Comparison of ENCODE assay signal across 30 cellular contexts in genomic region chr2:14815201-14815600, GRCh38.
"Had no signal": no experiment of that assay in that cellular context is flagged by ENCODE, and none has a peak within 500 bp of the region (broad histone marks: within the 10 kb centered on the region; RNA-seq: fewer than 3 reads in every experiment).

No MANE protein-coding gene starts in this region.

- H3K36me3 ChIP-seq: breast epithelium, esophagus muscularis mucosa, heart left ventricle, neutrophil, ovary, thoracic aorta, uterus had no signal

- H3K4me1 ChIP-seq: breast epithelium, esophagus muscularis mucosa, foreskin keratinocyte, uterus had no signal

- H3K27me3 Mint-ChIP-seq: central memory CD8-positive, alpha-beta T cell; dendritic cell treated with granulocyte-macrophage colony-stimulating factor and Interleukin-4, amounts not matched to agents 40 ng/mL and 50 ng/mL, for 4 days; naive B cell; type B pancreatic cell had no signal

- H3K27ac Mint-ChIP-seq: activated naive CD4-positive, alpha-beta T cell treated with anti-CD3 and anti-CD28 coated beads for 36 hours; activated T-cell treated with anti-CD3 and anti-CD28 coated beads, Interleukin-2, amount 50 U/mL, for 72 hours; dendritic cell treated with granulocyte-macrophage colony-stimulating factor and Interleukin-4, amounts not matched to agents 40 ng/mL and 50 ng/mL, for 4 days; naive B cell; nephron progenitor cell; T-helper 2 cell treated with Interferon-gamma antibody and Interleukin-4, amounts not matched to agents 5 μg/mL and 100 μg/mL, for 36 hours; type B pancreatic cell had no signal

- H3K9me3 ChIP-seq: breast epithelium, esophagus muscularis mucosa, heart left ventricle, neutrophil, ovary, thoracic aorta, uterus had no signal

- DNase-seq: activated CD4-positive, alpha-beta T cell treated with anti-CD3 and anti-CD28 coated beads for 4 hours; activated CD4-positive, alpha-beta T cell treated with anti-CD3 and anti-CD28 coated beads, Interleukin-2, amount 50 U/mL, for 4 hours; activated effector memory CD4-positive, alpha-beta T cell treated with anti-CD3 and anti-CD28 coated beads, Interleukin-2, amount 50 U/mL, for 16 hours; activated naive CD4-positive, alpha-beta T cell treated with anti-CD3 and anti-CD28 coated beads for 36 hours; activated T-cell treated with anti-CD3 and anti-CD28 coated beads for 4 hours; activated T-cell treated with anti-CD3 and anti-CD28 coated beads, Interleukin-2, amount 50 U/mL, for 72 hours; amniotic stem cell; effector CD4-positive, alpha-beta T cell; foreskin keratinocyte; heart left ventricle; kidney glomerular epithelial cell; naive B cell; nephron progenitor cell; ovary; right cardiac atrium; stimulated activated CD4-positive, alpha-beta T cell treated with anti-CD3 and anti-CD28 coated beads, Interleukin-2, amount 100 ng/mL, for 48 hours; stimulated activated naive CD4-positive, alpha-beta T cell treated with Interleukin-2 at 50 U/mL for 16 hours; T-helper 1 cell; uterus had no signal

- H3K4me3 ChIP-seq: breast epithelium, esophagus muscularis mucosa, heart left ventricle, lung, ovary, thoracic aorta, uterus had no signal

- ATAC-seq: activated T-cell treated with anti-CD3 and anti-CD28 coated beads, Interleukin-2, amount 50 U/mL, for 72 hours; foreskin keratinocyte; left lobe of liver had no signal

- H3K27ac ChIP-seq: breast epithelium, esophagus muscularis mucosa, foreskin keratinocyte, heart left ventricle, neutrophil, ovary, thoracic aorta, uterus, VCaP had no signal

- H3K4me1 Mint-ChIP-seq: central memory CD8-positive, alpha-beta T cell; naive B cell; nephron progenitor cell had no signal

- H3K36me3 Mint-ChIP-seq: type B pancreatic cell had no signal

- H3K9me3 Mint-ChIP-seq: type B pancreatic cell had no signal

- H3K4me3 Mint-ChIP-seq: activated naive CD4-positive, alpha-beta T cell treated with anti-CD3 and anti-CD28 coated beads for 36 hours; activated T-cell treated with anti-CD3 and anti-CD28 coated beads, Interleukin-2, amount 50 U/mL, for 72 hours; central memory CD8-positive, alpha-beta T cell; dendritic cell treated with granulocyte-macrophage colony-stimulating factor and Interleukin-4, amounts not matched to agents 40 ng/mL and 50 ng/mL, for 4 days; naive B cell; nephron progenitor cell; T-helper 2 cell treated with Interferon-gamma antibody and Interleukin-4, amounts not matched to agents 5 μg/mL and 100 μg/mL, for 36 hours; type B pancreatic cell had no signal

- H3K27me3 ChIP-seq: breast epithelium, esophagus muscularis mucosa, foreskin keratinocyte, neutrophil, ovary, uterus had no signal
